In the genomic region with DNA sequence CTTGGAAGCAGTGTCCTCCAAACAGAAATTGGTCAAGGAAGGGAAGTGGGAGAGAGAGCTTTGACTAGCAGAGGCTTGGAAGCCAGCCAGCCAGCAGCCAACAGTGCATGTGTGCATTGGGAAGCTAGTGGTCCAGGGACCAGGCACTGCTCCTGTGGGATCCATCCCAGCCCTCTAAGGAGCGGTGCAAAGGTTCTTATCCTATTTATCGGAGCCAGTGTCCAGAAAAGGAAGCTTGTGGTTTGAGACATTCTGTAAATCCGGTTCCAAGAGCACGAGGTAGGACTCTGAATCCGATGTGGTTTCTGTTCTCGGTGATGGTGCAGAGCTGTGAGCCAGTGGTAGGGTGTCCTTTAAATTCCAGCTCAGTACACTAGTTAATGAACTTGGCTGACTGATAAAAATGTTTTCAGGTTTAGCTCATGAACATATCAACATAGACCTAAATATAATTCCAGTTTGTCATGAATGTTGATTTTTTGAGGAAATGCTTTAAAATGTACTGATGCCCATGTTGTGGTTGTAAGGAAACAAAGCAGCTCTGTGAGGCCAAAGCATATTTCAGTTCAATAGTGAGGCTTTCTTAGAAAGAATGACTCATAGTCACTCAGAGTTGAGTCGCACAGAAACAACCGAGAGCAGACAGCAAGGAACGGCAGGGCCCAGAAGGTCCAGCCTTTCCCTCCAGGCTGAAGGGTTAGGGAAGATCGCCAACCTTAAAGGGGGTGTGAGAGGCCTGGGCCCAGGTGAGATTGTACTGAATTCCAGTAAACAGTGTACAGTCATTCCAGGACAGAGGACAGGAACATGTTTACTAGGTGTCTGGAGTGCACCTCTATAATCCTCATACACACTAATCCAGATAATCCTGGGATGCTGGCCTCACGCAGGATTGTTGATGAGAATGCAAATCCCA, we compare ENCODE assay signal across 8 cellular contexts. TPM values are rescaled to one million over a fixed set of nuclear protein-coding genes. Genes with fewer than 3 reads are reported as not detected.
DNase-seq lines count a peak whose midpoint lies in the region; ATAC-seq and TF ChIP-seq lines count a peak whose summit lies in the region.

No MANE protein-coding gene starts in this region.

- peaks cover 2% of the 10 kb centered on the region for H3K79me2 ChIP-seq in fibroblast of lung (ENCODE audit: control insufficient read depth, insufficient read depth, low read length)

- no peak overlapping the region for H3K4me3 ChIP-seq in WERI-Rb-1 (ENCODE audit: low read depth, low read length)
- H3K4me3 ChIP-seq in fibroblast of lung (replicated peaks in 1 of 4; ENCODE audit: control extremely low read depth in 1 of 4, insufficient read depth in 1 of 4, low read depth in 3 of 4, low read length in 4 of 4) = peak overlapping the region; percentile 22 to 39 (median 25)

- H3K27me3 ChIP-seq in WERI-Rb-1 (ENCODE audit: insufficient read depth, low read depth, severe bottlenecking) (no peaks in the 10 kb centered on the region), fibroblast of lung (ENCODE audit: control insufficient read depth, insufficient read depth, low read length) (no peaks in the 10 kb centered on the region)

- ATAC-seq in HG03066 (IDR thresholded peaks at IDR 0.05; ENCODE audit: low read depth, unreplicated experiment) (peak; percentile 73), GM21367 (IDR thresholded peaks at IDR 0.05; ENCODE audit: unreplicated experiment) (no peak), HG03520 (IDR thresholded peaks at IDR 0.05; ENCODE audit: unreplicated experiment) (no peak), GM19455 (IDR thresholded peaks at IDR 0.05; ENCODE audit: unreplicated experiment) (no peak)

- peaks cover 30% of the 10 kb centered on the region for H3K36me3 ChIP-seq in WERI-Rb-1
- H3K36me3 ChIP-seq in fibroblast of lung (ENCODE audit: control insufficient read depth, insufficient read depth, low read length) = no peaks in the 10 kb centered on the region

- TF ChIP-seq CTCF in GM10248 (IDR thresholded peaks at IDR 0.05; ENCODE audit: control extremely low read depth, extremely low read depth, low read depth, missing control alignments) (no peak), WERI-Rb-1 (IDR thresholded peaks at IDR 0.05; ENCODE audit: low read depth, low read length) (no peak), fibroblast of lung (conservative IDR thresholded peaks at IDR 0.05 in 1 of 2, IDR thresholded peaks at IDR 0.05 in 1 of 2; ENCODE audit: low read depth in 1 of 2, low read length in 2 of 2) (no peak)

- CTCF ChIA-PET in GM10248 (lab: Yijun Ruan, JAX) = interaction anchor here (0.9 to 3.1 kb wide), 5 partner anchors 10 to 105 kb away, joined by 3 to 17 read pairs (median 4); no protein-coding TSS in a partner anchor

- DNase-seq in GM10248 (ENCODE audit: extremely low spot score) (peak; percentile 60), WERI-Rb-1 (peak; percentile 53), fibroblast of lung (ENCODE audit: low read depth in 2 of 2) (peak; percentile 88 to 98), nucleus accumbens (lab: John Stamatoyannopoulos, UW) (peak in 38 of 56 donors; percentile 8 to 72 (median 26))

- no peaks in the 10 kb centered on the region for H4K20me1 ChIP-seq in fibroblast of lung (ENCODE audit: control insufficient read depth, extremely low read depth, insufficient read depth, low read length)

- no peaks in the 10 kb centered on the region for H3K9me3 ChIP-seq in WERI-Rb-1 (ENCODE audit: severe bottlenecking)
- H3K9me3 ChIP-seq in fibroblast of lung (ENCODE audit: control insufficient read depth, insufficient read depth, low read depth, low read length) = no peaks in the 10 kb centered on the region

- H3K4me1 ChIP-seq in fibroblast of lung (ENCODE audit: control insufficient read depth, extremely low read depth, insufficient read depth, low read length) = peaks cover 25% of the 10 kb centered on the region

- no peak overlapping the region for H2AFZ ChIP-seq in fibroblast of lung (ENCODE audit: low read length)

- H3K27ac ChIP-seq in WERI-Rb-1 = peak overlapping the region; percentile 40
- H3K27ac ChIP-seq in fibroblast of lung (ENCODE audit: insufficient read depth, low read length) = peak overlapping the region; percentile 72

- POLR2A ChIA-PET in GM10248 (lab: Yijun Ruan, JAX) = no interaction called here

- H3K4me2 ChIP-seq in fibroblast of lung (ENCODE audit: extremely low read depth, insufficient read depth, low read length) = peak overlapping the region; percentile 75

- no peak overlapping the region for H3K9ac ChIP-seq in fibroblast of lung (ENCODE audit: insufficient read depth, low read length)

RNA-seq across cellular contexts. Expression of a gene that starts 21.5 kb away (rescaled TPM):
- total RNA-seq in fibroblast of lung = 8.5 and 10.9 TPM in 2 replicates
- polyA plus RNA-seq in fibroblast of lung = 7.2 and 8.0 TPM in 2 replicates
- 6.5 and 6.8 TPM in 2 replicates for polyA plus RNA-seq in fibroblast of lung (2012)
- 8.1 and 8.6 TPM in 2 replicates for polyA minus RNA-seq in fibroblast of lung (ENCODE audit: low replicate concordance)

Comparison
In these comparisons a context has a peak if more than half of its experiments do, and no peak if none do; other contexts are left out.
1. DNase-seq: peak in every context shown above with its lines; median percentile 93 in fibroblast of lung; 60 in GM10248; 53 in WERI-Rb-1; 26 in nucleus accumbens.